ENCODE assay signal across 17 cellular contexts in the genomic region with DNA sequence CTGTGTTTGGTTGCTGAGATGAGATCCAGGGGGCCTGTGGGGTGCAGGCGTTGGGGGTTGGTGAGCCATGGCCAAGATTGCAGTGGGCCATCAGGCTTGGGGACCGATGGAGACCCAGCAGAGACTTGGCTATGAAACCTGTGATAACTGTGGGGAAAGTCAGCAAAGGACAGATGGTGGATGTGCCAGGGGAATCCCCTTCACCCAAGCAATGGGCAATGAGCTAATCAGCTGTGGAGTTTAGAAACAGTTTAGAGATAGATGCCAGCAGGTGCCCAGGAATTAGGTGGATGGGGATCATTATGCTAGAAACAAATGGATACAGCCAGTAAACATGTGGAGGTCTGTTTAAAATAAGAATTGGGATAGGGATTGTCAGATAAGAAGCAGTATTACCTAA.
DNase-seq lines count a peak whose midpoint lies in the region; ATAC-seq and TF ChIP-seq lines count a peak whose summit lies in the region.
"Had no signal": no experiment of that assay in that cellular context is flagged by ENCODE, and none has a peak within 500 bp of the region (broad histone marks: within the 10 kb centered on the region; RNA-seq: fewer than 3 reads in every experiment).

No MANE protein-coding gene starts in this region.

- no peaks in the 10 kb centered on the region for H3K4me1 ChIP-seq in ovary (ENCODE audit: insufficient read depth)
- H3K4me1 ChIP-seq: BLaER1 treated with 17β-estradiol and CSF1 and Interleukin-3, amounts not matched to agents 10 nM and 100 nM had no signal

- no peak for TF ChIP-seq CTCF in ovary (IDR thresholded peaks at IDR 0.05)

- ATAC-seq in GM18907 (IDR thresholded peaks at IDR 0.05; ENCODE audit: unreplicated experiment) (peak; percentile 44), HG02678 (IDR thresholded peaks at IDR 0.05; ENCODE audit: unreplicated experiment) (peak; percentile 46)

- no peak overlapping the region for H3K27ac ChIP-seq in ovary
- H3K27ac ChIP-seq: BLaER1 treated with 17β-estradiol and CSF1 and Interleukin-3, amounts not matched to agents 10 nM and 100 nM; GM23248; HL-60 had no signal

- no peak overlapping the region for H3K4me3 ChIP-seq in ovary
- H3K4me3 ChIP-seq: BLaER1 treated with 17β-estradiol and CSF1 and Interleukin-3, amounts not matched to agents 10 nM and 100 nM; GM23248 had no signal

- intact Hi-C loops in ovary (cut with DNase I) = no loop called here

- no peaks in the 10 kb centered on the region for H3K36me3 ChIP-seq in ovary
- H3K36me3 ChIP-seq: BLaER1 treated with 17β-estradiol and CSF1 and Interleukin-3, amounts not matched to agents 10 nM and 100 nM had no signal

- 82 to 100% (median 91%) methylated on average over 2 of the region's 2 CpGs for WGBS in ovary, 3 donors

- TF ChIP-seq POLR2A in ovary (IDR thresholded peaks at IDR 0.05) = no peak

- no peaks in the 10 kb centered on the region for H3K27me3 ChIP-seq in ovary
- H3K27me3 ChIP-seq: BLaER1 treated with 17β-estradiol and CSF1 and Interleukin-3, amounts not matched to agents 10 nM and 100 nM had no signal

- TF ChIP-seq EP300 in ovary (IDR thresholded peaks at IDR 0.05) = no peak

- DNase-seq in NCI-H524 (lab: John Stamatoyannopoulos, UW) (peak; percentile 45 to 70), myocyte (ENCODE audit: low read depth) (peak; percentile 68), NCI-H510A (lab: John Stamatoyannopoulos, UW) (no peak), ovary (no peak), NCI-H2227 treated with DMSO at 0.1 percent for 48 hours (lab: John Stamatoyannopoulos, UW) (no peak)
- DNase-seq: ACHN; Calu3; CD4-positive, CD25-positive, alpha-beta regulatory T cell; DMS153; DND-41; GDM1; GM23248; H7 had no signal

- no peaks in the 10 kb centered on the region for H3K9me3 ChIP-seq in ovary
- H3K9me3 ChIP-seq: BLaER1 treated with 17β-estradiol and CSF1 and Interleukin-3, amounts not matched to agents 10 nM and 100 nM had no signal

Comparison
In these comparisons a context has a peak if more than half of its experiments do, and no peak if none do; other contexts are left out.
1. DNase-seq: peak in NCI-H524 (2 of 2) and myocyte (single experiment); none in NCI-H510A (single experiment), ovary (0 of 5) and NCI-H2227 treated with DMSO at 0.1 percent for 48 hours (single experiment).